1 cellular context compared by ENCODE assay signal in the genomic region with DNA sequence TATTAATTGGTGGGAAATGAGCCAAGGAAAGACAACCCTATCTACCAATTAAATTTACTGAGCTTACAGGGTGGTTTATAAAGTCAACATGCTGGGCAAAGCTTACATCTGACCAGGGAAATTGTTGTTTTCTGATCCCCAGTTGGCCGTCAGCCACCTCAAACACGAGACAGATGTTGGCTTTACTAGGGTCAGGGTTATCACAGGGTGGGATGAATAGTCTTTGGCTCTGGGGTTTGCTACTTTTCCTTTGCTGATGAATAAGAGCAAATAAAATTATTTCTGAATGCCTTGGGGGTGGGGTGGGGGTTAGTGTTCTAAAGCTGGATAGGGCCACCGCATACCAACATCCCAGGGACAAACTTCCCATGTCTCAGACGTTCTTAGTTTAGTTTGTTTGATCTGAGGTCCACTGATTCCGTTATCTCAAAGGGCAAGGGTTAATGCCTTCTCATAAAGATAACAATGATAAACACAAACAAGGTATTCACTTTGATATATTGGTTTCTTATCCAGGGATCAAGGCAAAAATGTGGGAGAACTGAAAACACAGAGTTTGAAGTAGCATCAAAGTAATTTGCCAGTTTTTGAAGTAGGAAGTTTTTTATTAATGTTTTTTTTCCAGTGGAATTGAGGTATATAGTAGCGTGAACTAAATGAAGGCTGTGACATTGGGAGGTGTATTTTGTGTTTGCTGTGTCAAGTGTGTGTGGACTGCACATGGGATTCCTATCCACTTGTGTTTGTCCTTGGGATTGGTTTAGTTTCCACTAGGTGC.
TF ChIP-seq lines count a peak whose summit lies in the region.

No MANE protein-coding gene starts in this region.

TF ChIP-seq in HepG2, 621 proteins besides CTCF, POLR2A, EP300 and RAD21 (continued from another document and continues in another):
- TF ChIP-seq, protein P1, sequence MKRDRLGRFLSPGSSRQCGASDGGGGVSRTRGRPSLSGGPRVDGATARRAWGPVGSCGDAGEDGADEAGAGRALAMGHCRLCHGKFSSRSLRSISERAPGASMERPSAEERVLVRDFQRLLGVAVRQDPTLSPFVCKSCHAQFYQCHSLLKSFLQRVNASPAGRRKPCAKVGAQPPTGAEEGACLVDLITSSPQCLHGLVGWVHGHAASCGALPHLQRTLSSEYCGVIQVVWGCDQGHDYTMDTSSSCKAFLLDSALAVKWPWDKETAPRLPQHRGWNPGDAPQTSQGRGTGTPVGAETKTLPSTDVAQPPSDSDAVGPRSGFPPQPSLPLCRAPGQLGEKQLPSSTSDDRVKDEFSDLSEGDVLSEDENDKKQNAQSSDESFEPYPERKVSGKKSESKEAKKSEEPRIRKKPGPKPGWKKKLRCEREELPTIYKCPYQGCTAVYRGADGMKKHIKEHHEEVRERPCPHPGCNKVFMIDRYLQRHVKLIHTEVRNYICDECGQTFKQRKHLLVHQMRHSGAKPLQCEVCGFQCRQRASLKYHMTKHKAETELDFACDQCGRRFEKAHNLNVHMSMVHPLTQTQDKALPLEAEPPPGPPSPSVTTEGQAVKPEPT (CRISPR knock-in tag; IDR thresholded peaks at IDR 0.05; ENCODE audit: low read depth), result no peak
- TF ChIP-seq AGO2 (optimal IDR thresholded peaks at IDR 0.05; ENCODE audit: low read depth, low read length), result no peak
- no peak for TF ChIP-seq RARG (CRISPR knock-in tag; IDR thresholded peaks at IDR 0.05; ENCODE audit: low read depth)
- no peak for TF ChIP-seq ZNF30 (CRISPR knock-in tag; IDR thresholded peaks at IDR 0.05)
- no peak for TF ChIP-seq FIP1L1 (IDR thresholded peaks at IDR 0.05; ENCODE audit: borderline replicate concordance, insufficient read depth, low read depth, low read length)
- no peak for TF ChIP-seq PAX8 (CRISPR knock-in tag; IDR thresholded peaks at IDR 0.05; ENCODE audit: borderline replicate concordance)
- TF ChIP-seq ATF7-NPFF (CRISPR knock-in tag; IDR thresholded peaks at IDR 0.05; ENCODE audit: low read depth), result peak; percentile 68; the same call in 1 of the 2 replicates
- TF ChIP-seq MIXL1 (CRISPR knock-in tag; IDR thresholded peaks at IDR 0.05), result peak; percentile 89
- TF ChIP-seq NKX3-1 (CRISPR knock-in tag; IDR thresholded peaks at IDR 0.05), result peak; percentile 75; the same call in 1 of the 2 replicates
- TF ChIP-seq ZNF557 (CRISPR knock-in tag; IDR thresholded peaks at IDR 0.05), result no peak
- TF ChIP-seq PTBP1 (IDR thresholded peaks at IDR 0.05; ENCODE audit: low read depth, low read length, poor library complexity, severe bottlenecking), result no peak
- TF ChIP-seq ZNF670 (CRISPR knock-in tag; IDR thresholded peaks at IDR 0.05; ENCODE audit: borderline replicate concordance), result no peak
- TF ChIP-seq PCBP2 (optimal IDR thresholded peaks at IDR 0.05; ENCODE audit: low read depth, low read length, poor library complexity, severe bottlenecking), result no peak
- TF ChIP-seq, protein P2, sequence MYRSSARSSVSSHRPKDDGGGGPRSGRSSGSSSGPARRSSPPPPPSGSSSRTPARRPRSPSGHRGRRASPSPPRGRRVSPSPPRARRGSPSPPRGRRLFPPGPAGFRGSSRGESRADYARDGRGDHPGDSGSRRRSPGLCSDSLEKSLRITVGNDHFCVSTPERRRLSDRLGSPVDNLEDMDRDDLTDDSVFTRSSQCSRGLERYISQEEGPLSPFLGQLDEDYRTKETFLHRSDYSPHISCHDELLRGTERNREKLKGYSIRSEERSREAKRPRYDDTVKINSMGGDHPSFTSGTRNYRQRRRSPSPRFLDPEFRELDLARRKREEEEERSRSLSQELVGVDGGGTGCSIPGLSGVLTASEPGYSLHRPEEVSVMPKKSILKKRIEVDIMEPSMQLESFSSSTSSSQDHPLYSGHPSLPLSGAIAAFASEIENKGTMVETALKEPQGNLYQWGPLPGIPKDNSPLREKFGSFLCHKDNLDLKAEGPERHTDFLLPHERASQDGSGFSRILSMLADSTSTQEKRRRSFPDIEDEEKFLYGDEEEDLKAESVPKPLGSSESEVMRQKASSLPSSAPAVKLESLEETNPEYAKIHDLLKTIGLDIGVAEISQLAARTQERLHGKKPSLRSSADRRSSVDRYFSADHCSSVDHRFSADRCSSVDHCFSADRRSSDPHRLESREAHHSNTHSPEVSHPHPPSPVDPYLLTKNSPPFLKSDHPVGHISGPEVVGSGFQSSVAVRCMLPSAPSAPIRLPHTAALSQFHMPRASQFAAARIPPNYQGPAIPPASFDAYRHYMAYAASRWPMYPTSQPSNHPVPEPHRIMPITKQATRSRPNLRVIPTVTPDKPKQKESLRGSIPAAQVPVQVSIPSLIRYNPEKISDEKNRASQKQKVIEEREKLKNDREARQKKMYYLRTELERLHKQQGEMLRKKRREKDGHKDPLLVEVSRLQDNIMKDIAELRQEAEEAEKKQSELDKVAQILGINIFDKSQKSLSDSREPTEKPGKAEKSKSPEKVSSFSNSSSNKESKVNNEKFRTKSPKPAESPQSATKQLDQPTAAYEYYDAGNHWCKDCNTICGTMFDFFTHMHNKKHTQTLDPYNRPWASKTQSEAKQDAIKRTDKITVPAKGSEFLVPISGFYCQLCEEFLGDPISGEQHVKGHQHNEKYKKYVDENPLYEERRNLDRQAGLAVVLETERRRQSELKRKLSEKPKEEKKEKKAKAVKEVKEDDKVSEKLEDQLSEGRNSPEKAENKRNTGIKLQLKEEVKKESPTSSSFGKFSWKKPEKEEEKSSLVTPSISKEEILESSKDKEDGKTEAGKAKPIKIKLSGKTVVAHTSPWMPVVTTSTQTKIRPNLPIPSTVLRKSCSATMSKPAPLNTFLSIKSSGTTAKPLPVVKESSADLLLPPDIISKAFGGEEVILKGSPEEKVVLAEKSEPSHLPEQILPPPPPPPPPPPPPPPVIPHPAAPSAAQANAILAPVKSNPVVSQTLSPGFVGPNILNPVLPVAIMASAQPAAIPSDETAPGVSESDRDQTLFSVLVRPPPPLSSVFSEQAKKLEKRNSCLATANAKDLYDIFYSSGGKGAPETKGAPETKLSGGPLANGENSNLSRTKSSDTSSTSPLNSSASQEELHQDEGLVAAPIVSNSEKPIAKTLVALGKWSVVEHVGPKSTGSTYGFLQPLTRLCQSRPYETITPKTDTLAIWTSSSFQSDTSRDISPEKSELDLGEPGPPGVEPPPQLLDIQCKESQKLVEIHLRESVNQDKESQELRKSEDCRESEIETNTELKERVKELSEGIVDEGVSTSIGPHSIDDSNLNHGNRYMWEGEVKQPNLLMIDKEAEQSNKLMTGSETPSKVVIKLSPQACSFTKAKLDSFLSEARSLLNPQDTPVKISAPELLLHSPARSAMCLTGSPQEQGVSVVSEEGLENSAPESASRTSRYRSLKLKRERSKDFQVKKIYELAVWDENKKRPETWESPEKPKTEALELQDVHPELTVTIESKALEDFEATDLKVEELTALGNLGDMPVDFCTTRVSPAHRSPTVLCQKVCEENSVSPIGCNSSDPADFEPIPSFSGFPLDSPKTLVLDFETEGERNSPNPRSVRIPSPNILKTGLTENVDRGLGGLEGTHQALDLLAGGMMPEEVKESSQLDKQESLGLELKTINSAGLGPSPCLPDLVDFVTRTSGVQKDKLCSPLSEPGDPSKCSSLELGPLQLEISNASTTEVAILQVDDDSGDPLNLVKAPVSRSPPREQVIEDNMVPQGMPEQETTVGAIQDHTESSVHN (CRISPR knock-in tag; IDR thresholded peaks at IDR 0.05), result no peak
- TF ChIP-seq, protein P3, sequence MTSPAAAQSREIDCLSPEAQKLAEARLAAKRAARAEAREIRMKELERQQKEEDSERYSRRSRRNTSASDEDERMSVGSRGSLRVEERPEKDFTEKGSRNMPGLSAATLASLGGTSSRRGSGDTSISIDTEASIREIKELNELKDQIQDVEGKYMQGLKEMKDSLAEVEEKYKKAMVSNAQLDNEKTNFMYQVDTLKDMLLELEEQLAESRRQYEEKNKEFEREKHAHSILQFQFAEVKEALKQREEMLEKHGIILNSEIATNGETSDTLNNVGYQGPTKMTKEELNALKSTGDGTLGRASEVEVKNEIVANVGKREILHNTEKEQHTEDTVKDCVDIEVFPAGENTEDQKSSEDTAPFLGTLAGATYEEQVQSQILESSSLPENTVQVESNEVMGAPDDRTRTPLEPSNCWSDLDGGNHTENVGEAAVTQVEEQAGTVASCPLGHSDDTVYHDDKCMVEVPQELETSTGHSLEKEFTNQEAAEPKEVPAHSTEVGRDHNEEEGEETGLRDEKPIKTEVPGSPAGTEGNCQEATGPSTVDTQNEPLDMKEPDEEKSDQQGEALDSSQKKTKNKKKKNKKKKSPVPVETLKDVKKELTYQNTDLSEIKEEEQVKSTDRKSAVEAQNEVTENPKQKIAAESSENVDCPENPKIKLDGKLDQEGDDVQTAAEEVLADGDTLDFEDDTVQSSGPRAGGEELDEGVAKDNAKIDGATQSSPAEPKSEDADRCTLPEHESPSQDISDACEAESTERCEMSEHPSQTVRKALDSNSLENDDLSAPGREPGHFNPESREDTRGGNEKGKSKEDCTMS (CRISPR knock-in tag; conservative IDR thresholded peaks at IDR 0.05), result no peak
- TF ChIP-seq PHF20 (CRISPR knock-in tag; IDR thresholded peaks at IDR 0.05), result no peak
- 0 out of 2 replicates have a peak, but pooled peaks have one; percentile 14 for TF ChIP-seq ESRRA (CRISPR knock-in tag; IDR thresholded peaks at IDR 0.05; ENCODE audit: low read depth)
- no peak for TF ChIP-seq ZNF256 (CRISPR knock-in tag; conservative IDR thresholded peaks at IDR 0.05)
- TF ChIP-seq IKZF4 (CRISPR knock-in tag; IDR thresholded peaks at IDR 0.05; ENCODE audit: borderline replicate concordance, low read depth, not compliant biosample characterization), result no peak
- no peak for TF ChIP-seq TCF12 (IDR thresholded peaks at IDR 0.05)
- peak; percentile 98 for TF ChIP-seq TCF12 (CRISPR knock-in tag; IDR thresholded peaks at IDR 0.05)
- peak; percentile 84 for TF ChIP-seq NCOA1 (CRISPR knock-in tag; IDR thresholded peaks at IDR 0.05)
- no peak for TF ChIP-seq ZNF333 (CRISPR knock-in tag; IDR thresholded peaks at IDR 0.05; ENCODE audit: borderline replicate concordance)
- TF ChIP-seq NFIC (IDR thresholded peaks at IDR 0.05; ENCODE audit: low read length), result peak; percentile 100
- TF ChIP-seq, protein P4, sequence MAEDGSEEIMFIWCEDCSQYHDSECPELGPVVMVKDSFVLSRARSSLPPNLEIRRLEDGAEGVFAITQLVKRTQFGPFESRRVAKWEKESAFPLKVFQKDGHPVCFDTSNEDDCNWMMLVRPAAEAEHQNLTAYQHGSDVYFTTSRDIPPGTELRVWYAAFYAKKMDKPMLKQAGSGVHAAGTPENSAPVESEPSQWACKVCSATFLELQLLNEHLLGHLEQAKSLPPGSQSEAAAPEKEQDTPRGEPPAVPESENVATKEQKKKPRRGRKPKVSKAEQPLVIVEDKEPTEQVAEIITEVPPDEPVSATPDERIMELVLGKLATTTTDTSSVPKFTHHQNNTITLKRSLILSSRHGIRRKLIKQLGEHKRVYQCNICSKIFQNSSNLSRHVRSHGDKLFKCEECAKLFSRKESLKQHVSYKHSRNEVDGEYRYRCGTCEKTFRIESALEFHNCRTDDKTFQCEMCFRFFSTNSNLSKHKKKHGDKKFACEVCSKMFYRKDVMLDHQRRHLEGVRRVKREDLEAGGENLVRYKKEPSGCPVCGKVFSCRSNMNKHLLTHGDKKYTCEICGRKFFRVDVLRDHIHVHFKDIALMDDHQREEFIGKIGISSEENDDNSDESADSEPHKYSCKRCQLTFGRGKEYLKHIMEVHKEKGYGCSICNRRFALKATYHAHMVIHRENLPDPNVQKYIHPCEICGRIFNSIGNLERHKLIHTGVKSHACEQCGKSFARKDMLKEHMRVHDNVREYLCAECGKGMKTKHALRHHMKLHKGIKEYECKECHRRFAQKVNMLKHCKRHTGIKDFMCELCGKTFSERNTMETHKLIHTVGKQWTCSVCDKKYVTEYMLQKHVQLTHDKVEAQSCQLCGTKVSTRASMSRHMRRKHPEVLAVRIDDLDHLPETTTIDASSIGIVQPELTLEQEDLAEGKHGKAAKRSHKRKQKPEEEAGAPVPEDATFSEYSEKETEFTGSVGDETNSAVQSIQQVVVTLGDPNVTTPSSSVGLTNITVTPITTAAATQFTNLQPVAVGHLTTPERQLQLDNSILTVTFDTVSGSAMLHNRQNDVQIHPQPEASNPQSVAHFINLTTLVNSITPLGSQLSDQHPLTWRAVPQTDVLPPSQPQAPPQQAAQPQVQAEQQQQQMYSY (CRISPR knock-in tag; IDR thresholded peaks at IDR 0.05), result no peak
- TF ChIP-seq TOPORS (CRISPR knock-in tag; IDR thresholded peaks at IDR 0.05), result no peak
- peak; percentile 95 for TF ChIP-seq HDAC2 (CRISPR knock-in tag; IDR thresholded peaks at IDR 0.05)
- no peak for TF ChIP-seq ZFY (CRISPR knock-in tag; IDR thresholded peaks at IDR 0.05)
- TF ChIP-seq, protein P5, sequence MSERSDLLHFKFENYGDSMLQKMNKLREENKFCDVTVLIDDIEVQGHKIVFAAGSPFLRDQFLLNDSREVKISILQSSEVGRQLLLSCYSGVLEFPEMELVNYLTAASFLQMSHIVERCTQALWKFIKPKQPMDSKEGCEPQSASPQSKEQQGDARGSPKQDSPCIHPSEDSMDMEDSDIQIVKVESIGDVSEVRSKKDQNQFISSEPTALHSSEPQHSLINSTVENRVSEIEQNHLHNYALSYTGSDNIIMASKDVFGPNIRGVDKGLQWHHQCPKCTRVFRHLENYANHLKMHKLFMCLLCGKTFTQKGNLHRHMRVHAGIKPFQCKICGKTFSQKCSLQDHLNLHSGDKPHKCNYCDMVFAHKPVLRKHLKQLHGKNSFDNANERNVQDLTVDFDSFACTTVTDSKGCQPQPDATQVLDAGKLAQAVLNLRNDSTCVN (CRISPR knock-in tag; IDR thresholded peaks at IDR 0.05; ENCODE audit: borderline replicate concordance), result no peak
- TF ChIP-seq, protein P6, sequence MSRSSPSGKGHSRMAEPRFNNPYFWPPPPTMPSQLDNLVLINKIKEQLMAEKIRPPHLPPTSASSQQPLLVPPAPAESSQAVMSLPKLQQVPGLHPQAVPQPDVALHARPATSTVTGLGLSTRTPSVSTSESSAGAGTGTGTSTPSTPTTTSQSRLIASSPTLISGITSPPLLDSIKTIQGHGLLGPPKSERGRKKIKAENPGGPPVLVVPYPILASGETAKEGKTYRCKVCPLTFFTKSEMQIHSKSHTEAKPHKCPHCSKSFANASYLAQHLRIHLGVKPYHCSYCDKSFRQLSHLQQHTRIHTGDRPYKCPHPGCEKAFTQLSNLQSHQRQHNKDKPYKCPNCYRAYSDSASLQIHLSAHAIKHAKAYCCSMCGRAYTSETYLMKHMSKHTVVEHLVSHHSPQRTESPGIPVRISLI (CRISPR knock-in tag; IDR thresholded peaks at IDR 0.05; ENCODE audit: borderline replicate concordance), result peak; percentile 83; the same call in 1 of the 2 replicates
- TF ChIP-seq, protein P7, sequence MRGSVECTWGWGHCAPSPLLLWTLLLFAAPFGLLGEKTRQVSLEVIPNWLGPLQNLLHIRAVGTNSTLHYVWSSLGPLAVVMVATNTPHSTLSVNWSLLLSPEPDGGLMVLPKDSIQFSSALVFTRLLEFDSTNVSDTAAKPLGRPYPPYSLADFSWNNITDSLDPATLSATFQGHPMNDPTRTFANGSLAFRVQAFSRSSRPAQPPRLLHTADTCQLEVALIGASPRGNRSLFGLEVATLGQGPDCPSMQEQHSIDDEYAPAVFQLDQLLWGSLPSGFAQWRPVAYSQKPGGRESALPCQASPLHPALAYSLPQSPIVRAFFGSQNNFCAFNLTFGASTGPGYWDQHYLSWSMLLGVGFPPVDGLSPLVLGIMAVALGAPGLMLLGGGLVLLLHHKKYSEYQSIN (CRISPR knock-in tag; IDR thresholded peaks at IDR 0.05; ENCODE audit: borderline replicate concordance), result no peak
- TF ChIP-seq KLF15 (CRISPR knock-in tag; IDR thresholded peaks at IDR 0.05; ENCODE audit: borderline replicate concordance), result no peak
- no peak for TF ChIP-seq RBM22 (optimal IDR thresholded peaks at IDR 0.05; ENCODE audit: low read length)
- peak; percentile 88 for TF ChIP-seq ASH2L (IDR thresholded peaks at IDR 0.05; ENCODE audit: insufficient read length, low read depth, low read length)
